ENCODE assay signal across 18 cellular contexts in the genomic region with DNA sequence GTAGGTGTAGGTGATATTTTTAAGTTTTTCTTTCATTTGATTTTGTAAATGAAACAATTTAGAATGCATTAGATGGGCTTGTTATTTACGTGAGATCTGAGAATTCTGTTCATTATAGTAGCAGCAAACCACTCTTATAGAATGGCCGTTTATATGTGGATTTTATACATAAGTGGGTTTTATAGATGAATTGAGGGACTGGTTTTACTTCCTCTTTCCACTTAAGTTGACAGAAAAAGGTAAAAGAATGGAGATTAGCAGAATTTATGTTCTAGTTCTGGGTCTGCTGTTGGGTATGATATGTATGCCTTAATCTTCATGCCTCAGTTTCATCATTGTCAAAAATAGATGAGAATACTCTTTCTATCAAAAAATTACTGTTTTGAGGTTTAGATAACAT. TPM values are rescaled to one million over a fixed set of nuclear protein-coding genes. Genes with fewer than 3 reads are reported as not detected.
A peak's percentile ranks its signal among the peaks of the same experiment; 100 is the strongest.
DNase-seq lines count a peak whose midpoint lies in the region; ATAC-seq and TF ChIP-seq lines count a peak whose summit lies in the region.
"Had no signal": no experiment of that assay in that cellular context is flagged by ENCODE, and none has a peak within 500 bp of the region (broad histone marks: within the 10 kb centered on the region; RNA-seq: fewer than 3 reads in every experiment).

No MANE protein-coding gene starts in this region.

- no peaks in the 10 kb centered on the region for H3K9me2 ChIP-seq in HCT116 (ENCODE audit: insufficient read depth)

- DNase-seq in HCT116 (ENCODE audit: low read depth, low spot score) (no peak), NAMALWA (ENCODE audit: low spot score) (peak; percentile 48), epithelial cell of prostate (ENCODE audit: low read depth, low spot score) (no peak), ascending aorta (ENCODE audit: low spot score in 2 of 2) (no peak), NCI-H1436 treated with DMSO at 0.1 percent for 48 hours (lab: John Stamatoyannopoulos, UW) (no peak), cardiac septum (ENCODE audit: low spot score) (no peak)
- DNase-seq: activated CD4-positive, alpha-beta T cell treated with anti-CD3 and anti-CD28 coated beads, Interleukin-2, amount 50 U/mL, for 1 hour; activated effector memory CD4-positive, alpha-beta T cell treated with anti-CD3 and anti-CD28 coated beads, Interleukin-2, amount 50 U/mL, for 16 hours; AML-193; DMS79 treated with DMSO at 0.1 percent for 48 hours; endodermal cell; NCI-H2171 treated with DMSO at 0.1 percent for 48 hours; stimulated activated CD4-positive, alpha-beta T cell treated with anti-CD3 and anti-CD28 coated beads, Interleukin-4, amount 100 ng/mL, for 24 hours; stimulated activated naive CD4-positive, alpha-beta T cell had no signal

- H4K20me1 ChIP-seq in HCT116 (ENCODE audit: insufficient read depth): no peaks in the 10 kb centered on the region

- H2AFZ ChIP-seq in HCT116 (ENCODE audit: low read depth, low read length, poor library complexity, severe bottlenecking): no peak overlapping the region

- peak; percentile 43 for ATAC-seq in GM18498 (IDR thresholded peaks at IDR 0.05; ENCODE audit: unreplicated experiment)
- no peak for ATAC-seq in HCT116
- ATAC-seq in HG03439 (IDR thresholded peaks at IDR 0.05; ENCODE audit: unreplicated experiment): no peak

- H3K27ac ChIP-seq in HCT116 (ENCODE audit: low read depth, low read length) (peak overlapping the region; percentile 46; the same call in 1 of the 2 replicates), epithelial cell of prostate (peak overlapping the region; percentile 54), ascending aorta (no peak overlapping the region)
- H3K27ac ChIP-seq: breast epithelium had no signal

- H3K4me2 ChIP-seq in HCT116 (ENCODE audit: low read length): peak overlapping the region; percentile 65

- H3K36me3 ChIP-seq in HCT116 (ENCODE audit: control insufficient read depth in 1 of 2, insufficient read depth in 2 of 2, low read length in 2 of 2) (0 out of 4 replicates have a peak, but pooled peaks cover 0 to 8% of the 10 kb centered on the region in 2 experiments), ascending aorta (no peaks in the 10 kb centered on the region)
- H3K36me3 ChIP-seq: breast epithelium, gastrocnemius medialis had no signal

- RAD21 ChIA-PET in HCT116 (lab: Charles Lee; ENCODE audit: low non-redundant PET in 1 of 2, low total read pairs in 2 of 2, uncharacterized antibody in 2 of 2, unreplicated experiment in 2 of 2): no interaction called here

- peak overlapping the region; percentile 46 for H3K9ac ChIP-seq in HCT116 (ENCODE audit: low read length)

- POLR2A ChIA-PET in HCT116 (lab: Charles Lee): no interaction called here

- TF ChIP-seq CTCF in HCT116 (IDR thresholded peaks at IDR 0.05 in 2 of 3, conservative IDR thresholded peaks at IDR 0.05 in 1 of 3; ENCODE audit: borderline replicate concordance in 1 of 3, insufficient read depth in 1 of 3, low read depth in 2 of 3, low read length in 2 of 3) (no peak), ascending aorta (IDR thresholded peaks at IDR 0.05) (no peak)

- CTCF ChIA-PET in HCT116 (lab: Charles Lee): no interaction called here

- H3K9me3 ChIP-seq in HCT116 (ENCODE audit: control insufficient read depth in 1 of 2, insufficient read depth in 1 of 2, low read depth in 1 of 2, low read length in 2 of 2) (no peaks in the 10 kb centered on the region), ascending aorta (no peaks in the 10 kb centered on the region)
- H3K9me3 ChIP-seq: breast epithelium, gastrocnemius medialis had no signal

- no peak for TF ChIP-seq RAD21 in HCT116 (IDR thresholded peaks at IDR 0.05; ENCODE audit: low read depth)

- H3K4me3 ChIP-seq in HCT116 (replicated peaks in 1 of 2; ENCODE audit: low read depth in 1 of 2, low read length in 2 of 2) (peak overlapping the region in 1 of 2 experiments; percentile 37; a peak in 1 of 4 replicates), ascending aorta (no peak overlapping the region)
- H3K4me3 ChIP-seq: breast epithelium, gastrocnemius medialis had no signal

- intact Hi-C loops in HCT116 (cut with micrococcal nuclease): no loop called here
- intact Hi-C loops in ascending aorta (cut with DNase I): no loop called here
- intact Hi-C loops in cardiac septum (cut with DNase I): no loop called here

- H3K4me1 ChIP-seq in HCT116 (ENCODE audit: control insufficient read depth in 1 of 2, insufficient read depth in 2 of 2, low read length in 2 of 2) (peaks cover 22 to 43% of the 10 kb centered on the region in 2 experiments), ascending aorta (no peaks in the 10 kb centered on the region)
- H3K4me1 ChIP-seq: breast epithelium had no signal

- peaks cover 93% of the 10 kb centered on the region for H3K79me2 ChIP-seq in HCT116 (ENCODE audit: insufficient read depth, low read length)

- no TSS peak for BruUV-seq in HCT116 (replicated peaks; lab: Mats Ljungman, UMichigan)

- no peaks in the 10 kb centered on the region for H3K27me3 ChIP-seq in HCT116 (ENCODE audit: insufficient read depth, low read length)
- H3K27me3 ChIP-seq in ascending aorta: no peaks in the 10 kb centered on the region
- H3K27me3 ChIP-seq: breast epithelium, gastrocnemius medialis had no signal

- TF ChIP-seq POLR2A in HCT116 (IDR thresholded peaks at IDR 0.05; ENCODE audit: borderline replicate concordance, extremely low read depth, insufficient read depth, insufficient read length): no peak

TF ChIP-seq in HCT116, 20 proteins besides CTCF, POLR2A, EP300 and RAD21:
- TF ChIP-seq, protein P1, sequence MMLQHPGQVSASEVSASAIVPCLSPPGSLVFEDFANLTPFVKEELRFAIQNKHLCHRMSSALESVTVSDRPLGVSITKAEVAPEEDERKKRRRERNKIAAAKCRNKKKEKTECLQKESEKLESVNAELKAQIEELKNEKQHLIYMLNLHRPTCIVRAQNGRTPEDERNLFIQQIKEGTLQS (IDR thresholded peaks at IDR 0.05): no peak
- no peak for TF ChIP-seq SIN3A (IDR thresholded peaks at IDR 0.05; ENCODE audit: low read depth)
- no peak for TF ChIP-seq ZNF274 (IDR thresholded peaks at IDR 0.05; ENCODE audit: low read depth, low read length)
- no peak for TF ChIP-seq SRF (IDR thresholded peaks at IDR 0.05; ENCODE audit: low read depth)
- no peak for TF ChIP-seq EZH2 (IDR thresholded peaks at IDR 0.05)
- no peak for TF ChIP-seq EGR1 (IDR thresholded peaks at IDR 0.05; ENCODE audit: low read depth)
- no peak for TF ChIP-seq SP1 (IDR thresholded peaks at IDR 0.05; ENCODE audit: low read depth)
- no peak for TF ChIP-seq CBX3 (IDR thresholded peaks at IDR 0.05; ENCODE audit: low read depth)
- TF ChIP-seq ZFX (IDR thresholded peaks at IDR 0.05): no peak
- TF ChIP-seq FOSL1 (IDR thresholded peaks at IDR 0.05; ENCODE audit: low read depth): no peak
- TF ChIP-seq YY1 (IDR thresholded peaks at IDR 0.05; ENCODE audit: extremely low read depth, insufficient replicate concordance, low read depth, low read length): no peak
- TF ChIP-seq EZH2phosphoT487 (IDR thresholded peaks at IDR 0.05; ENCODE audit: borderline replicate concordance): no peak
- TF ChIP-seq, protein P2, sequence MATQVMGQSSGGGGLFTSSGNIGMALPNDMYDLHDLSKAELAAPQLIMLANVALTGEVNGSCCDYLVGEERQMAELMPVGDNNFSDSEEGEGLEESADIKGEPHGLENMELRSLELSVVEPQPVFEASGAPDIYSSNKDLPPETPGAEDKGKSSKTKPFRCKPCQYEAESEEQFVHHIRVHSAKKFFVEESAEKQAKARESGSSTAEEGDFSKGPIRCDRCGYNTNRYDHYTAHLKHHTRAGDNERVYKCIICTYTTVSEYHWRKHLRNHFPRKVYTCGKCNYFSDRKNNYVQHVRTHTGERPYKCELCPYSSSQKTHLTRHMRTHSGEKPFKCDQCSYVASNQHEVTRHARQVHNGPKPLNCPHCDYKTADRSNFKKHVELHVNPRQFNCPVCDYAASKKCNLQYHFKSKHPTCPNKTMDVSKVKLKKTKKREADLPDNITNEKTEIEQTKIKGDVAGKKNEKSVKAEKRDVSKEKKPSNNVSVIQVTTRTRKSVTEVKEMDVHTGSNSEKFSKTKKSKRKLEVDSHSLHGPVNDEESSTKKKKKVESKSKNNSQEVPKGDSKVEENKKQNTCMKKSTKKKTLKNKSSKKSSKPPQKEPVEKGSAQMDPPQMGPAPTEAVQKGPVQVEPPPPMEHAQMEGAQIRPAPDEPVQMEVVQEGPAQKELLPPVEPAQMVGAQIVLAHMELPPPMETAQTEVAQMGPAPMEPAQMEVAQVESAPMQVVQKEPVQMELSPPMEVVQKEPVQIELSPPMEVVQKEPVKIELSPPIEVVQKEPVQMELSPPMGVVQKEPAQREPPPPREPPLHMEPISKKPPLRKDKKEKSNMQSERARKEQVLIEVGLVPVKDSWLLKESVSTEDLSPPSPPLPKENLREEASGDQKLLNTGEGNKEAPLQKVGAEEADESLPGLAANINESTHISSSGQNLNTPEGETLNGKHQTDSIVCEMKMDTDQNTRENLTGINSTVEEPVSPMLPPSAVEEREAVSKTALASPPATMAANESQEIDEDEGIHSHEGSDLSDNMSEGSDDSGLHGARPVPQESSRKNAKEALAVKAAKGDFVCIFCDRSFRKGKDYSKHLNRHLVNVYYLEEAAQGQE (IDR thresholded peaks at IDR 0.05; ENCODE audit: low read depth): no peak
- TF ChIP-seq ELF1 (IDR thresholded peaks at IDR 0.05; ENCODE audit: borderline replicate concordance, low read depth): no peak
- no peak for TF ChIP-seq POLR2AphosphoS5 (IDR thresholded peaks at IDR 0.05; ENCODE audit: low read depth, low read length)
- TF ChIP-seq, protein P3, sequence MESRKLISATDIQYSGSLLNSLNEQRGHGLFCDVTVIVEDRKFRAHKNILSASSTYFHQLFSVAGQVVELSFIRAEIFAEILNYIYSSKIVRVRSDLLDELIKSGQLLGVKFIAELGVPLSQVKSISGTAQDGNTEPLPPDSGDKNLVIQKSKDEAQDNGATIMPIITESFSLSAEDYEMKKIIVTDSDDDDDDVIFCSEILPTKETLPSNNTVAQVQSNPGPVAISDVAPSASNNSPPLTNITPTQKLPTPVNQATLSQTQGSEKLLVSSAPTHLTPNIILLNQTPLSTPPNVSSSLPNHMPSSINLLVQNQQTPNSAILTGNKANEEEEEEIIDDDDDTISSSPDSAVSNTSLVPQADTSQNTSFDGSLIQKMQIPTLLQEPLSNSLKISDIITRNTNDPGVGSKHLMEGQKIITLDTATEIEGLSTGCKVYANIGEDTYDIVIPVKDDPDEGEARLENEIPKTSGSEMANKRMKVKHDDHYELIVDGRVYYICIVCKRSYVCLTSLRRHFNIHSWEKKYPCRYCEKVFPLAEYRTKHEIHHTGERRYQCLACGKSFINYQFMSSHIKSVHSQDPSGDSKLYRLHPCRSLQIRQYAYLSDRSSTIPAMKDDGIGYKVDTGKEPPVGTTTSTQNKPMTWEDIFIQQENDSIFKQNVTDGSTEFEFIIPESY (IDR thresholded peaks at IDR 0.05; ENCODE audit: extremely low read depth, insufficient replicate concordance, low read length): no peak

RNA-seq across cellular contexts. Expression of a gene that starts 5.6 kb away (rescaled TPM):
- total RNA-seq in HCT116 (2021; ENCODE audit: unreplicated experiment): 26.8 TPM
- polyA plus RNA-seq in HCT116 (2012): 5.7 and 8.4 TPM in 2 replicates
- total RNA-seq in ascending aorta: 0.21 TPM
- total RNA-seq in cardiac septum: 3.9 TPM

RNA-seq across cellular contexts. Expression of a gene that starts 6.2 kb away (rescaled TPM):
- total RNA-seq in HCT116 (2021; ENCODE audit: unreplicated experiment): 624 TPM
- 345 and 465 TPM in 2 replicates for polyA plus RNA-seq in HCT116 (2012)
- total RNA-seq in ascending aorta: 272 TPM
- total RNA-seq in cardiac septum: 303 TPM

Comparison
In these comparisons a context has a peak if more than half of its experiments do, and no peak if none do; other contexts are left out.
1. H3K27ac ChIP-seq: peak in HCT116 (single experiment) and epithelial cell of prostate (single experiment); none in ascending aorta (0 of 2).